In the genomic region with DNA sequence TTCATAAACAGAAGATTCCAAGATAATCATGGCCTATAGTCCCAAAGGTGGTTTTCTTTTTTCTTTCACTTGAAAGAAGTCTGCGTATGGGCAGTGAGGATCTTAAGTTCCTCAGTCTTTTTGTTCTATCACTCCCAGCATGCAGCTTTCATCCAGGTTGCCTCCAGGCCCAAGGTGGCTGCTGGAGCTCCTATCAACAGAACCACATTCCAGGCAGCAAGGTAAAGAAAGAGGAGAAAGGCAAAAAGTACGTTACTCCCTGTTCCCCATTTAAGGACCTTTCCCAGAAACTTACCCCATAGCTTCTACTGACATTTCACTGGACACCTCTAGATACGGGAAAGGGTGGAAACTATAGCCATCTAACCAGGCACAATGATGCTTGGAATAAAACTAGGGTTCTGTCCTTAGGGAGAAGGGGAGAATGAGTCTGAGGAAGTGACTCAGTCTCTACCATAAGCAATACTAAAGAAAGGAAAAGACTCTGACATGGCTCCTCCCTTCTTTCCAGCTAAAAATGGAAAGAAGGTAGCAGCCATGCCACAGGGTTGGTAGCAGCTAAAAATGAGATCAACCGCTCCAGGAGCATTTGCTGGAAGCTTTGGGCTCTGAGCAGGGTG, we compare ENCODE assay signal across 19 cellular contexts.
DNase-seq lines count a peak whose midpoint lies in the region; ATAC-seq and TF ChIP-seq lines count a peak whose summit lies in the region.
"Had no signal": no experiment of that assay in that cellular context is flagged by ENCODE, and none has a peak within 500 bp of the region (broad histone marks: within the 10 kb centered on the region; RNA-seq: fewer than 3 reads in every experiment).

No MANE protein-coding gene starts in this region.

- no peak overlapping the region for H3K9ac ChIP-seq in neural progenitor cell
- H3K9ac ChIP-seq: KMS-11 had no signal

- H3K4me1 Mint-ChIP-seq in MCF 10A (ENCODE audit: insufficient read depth, unreplicated experiment) = peaks cover 9% of the 10 kb centered on the region
- no peaks in the 10 kb centered on the region for H3K4me1 Mint-ChIP-seq in neural progenitor cell
- H3K4me1 Mint-ChIP-seq: naive thymus-derived CD8-positive, alpha-beta T cell; T-helper 17 cell had no signal

- H3K9me3 Mint-ChIP-seq in MCF 10A (ENCODE audit: unreplicated experiment) (peaks cover 8% of the 10 kb centered on the region), neural progenitor cell (peaks cover 10% of the 10 kb centered on the region)

- H3K9me3 ChIP-seq in breast epithelium (no peaks in the 10 kb centered on the region), neural progenitor cell (ENCODE audit: low read depth) (peaks cover 4% of the 10 kb centered on the region)
- H3K9me3 ChIP-seq: prostate gland had no signal

- no peaks in the 10 kb centered on the region for H3K79me2 ChIP-seq in neural progenitor cell (ENCODE audit: low read depth)

- H3K27me3 ChIP-seq in breast epithelium (no peaks in the 10 kb centered on the region), neural progenitor cell (no peaks in the 10 kb centered on the region)

- no peak overlapping the region for H3K4me3 ChIP-seq in breast epithelium
- H3K4me3 ChIP-seq in neural progenitor cell = no peak overlapping the region
- H3K4me3 ChIP-seq: lung, prostate gland had no signal

- ATAC-seq in GM21390 (IDR thresholded peaks at IDR 0.05; ENCODE audit: unreplicated experiment) = no peak
- ATAC-seq: naive thymus-derived CD8-positive, alpha-beta T cell; T-helper 17 cell had no signal

- H4K20me1 ChIP-seq in neural progenitor cell (ENCODE audit: low read depth) = no peaks in the 10 kb centered on the region

- DNase-seq in MCF 10A (ENCODE audit: unreplicated experiment) (peak; percentile 15), breast epithelium (ENCODE audit: low spot score in 2 of 2) (no peak), RWPE1 (ENCODE audit: low spot score) (peak; percentile 42), epithelial cell of prostate (ENCODE audit: low read depth, low spot score) (no peak), pulmonary artery endothelial cell (ENCODE audit: low read depth, low spot score) (peak; percentile 11), neural progenitor cell (ENCODE audit: low spot score) (no peak), SHP77 treated with DMSO at 0.1 percent for 48 hours (lab: John Stamatoyannopoulos, UW) (no peak)
- DNase-seq: foreskin melanocyte; naive thymus-derived CD8-positive, alpha-beta T cell; NCI-H1417; NCI-H2171 treated with DMSO at 0.1 percent for 48 hours; stimulated activated naive CD4-positive, alpha-beta T cell; T-helper 17 cell; trophoblast cell had no signal

- POLR2A ChIA-PET in MCF 10A (lab: Yijun Ruan, JAX) (interaction anchor here (2.1 kb wide), 1 partner anchor 10 kb away, joined by 6 read pairs; no protein-coding TSS in a partner anchor), RWPE1 (lab: Yijun Ruan, JAX; ENCODE audit: low non-redundant PET) (no interaction called here)

- CTCF ChIA-PET in MCF 10A (lab: Yijun Ruan, JAX) = interaction anchor here (0.6 kb wide), 1 partner anchor 249 kb away, joined by 3 read pairs; no protein-coding TSS in a partner anchor
- CTCF ChIA-PET in RWPE1 (lab: Yijun Ruan, JAX) = no interaction called here

- intact Hi-C loops in MCF 10A (cut with micrococcal nuclease) (no loop called here), breast epithelium (cut with DNase I; ENCODE audit: low total_unique reads) (no loop called here)

- no peak overlapping the region for H3K27ac Mint-ChIP-seq in MCF 10A (ENCODE audit: low read depth, unreplicated experiment)
- H3K27ac Mint-ChIP-seq in neural progenitor cell = no peak overlapping the region
- H3K27ac Mint-ChIP-seq: naive thymus-derived CD8-positive, alpha-beta T cell; T-helper 17 cell had no signal

- H3K36me3 ChIP-seq in breast epithelium = no peaks in the 10 kb centered on the region
- H3K36me3 ChIP-seq in neural progenitor cell = no peaks in the 10 kb centered on the region
- H3K36me3 ChIP-seq: prostate gland had no signal

- no TSS peak for BruUV-seq in MCF 10A (replicated peaks; lab: Mats Ljungman, UMichigan)

- TF ChIP-seq POLR2A in breast epithelium (IDR thresholded peaks at IDR 0.05) = no peak

- no peaks in the 10 kb centered on the region for H3K4me1 ChIP-seq in breast epithelium
- H3K4me1 ChIP-seq in neural progenitor cell = no peaks in the 10 kb centered on the region
- H3K4me1 ChIP-seq: prostate gland had no signal

- H2AFZ ChIP-seq in neural progenitor cell (replicated peaks) = no peak overlapping the region

- H3K27ac ChIP-seq in breast epithelium (no peak overlapping the region), RWPE1 (no peak overlapping the region), epithelial cell of prostate (peak overlapping the region; percentile 58), neural progenitor cell (no peak overlapping the region)
- H3K27ac ChIP-seq: 22Rv1, KMS-11, prostate gland had no signal

- no peaks in the 10 kb centered on the region for H3F3A ChIP-seq in neural progenitor cell (ENCODE audit: low read depth)

- H3K4me3 Mint-ChIP-seq in MCF 10A (ENCODE audit: unreplicated experiment) (no peak overlapping the region), neural progenitor cell (no peak overlapping the region)
- H3K4me3 Mint-ChIP-seq: naive thymus-derived CD8-positive, alpha-beta T cell; T-helper 17 cell had no signal

- H3K36me3 Mint-ChIP-seq in MCF 10A (ENCODE audit: insufficient read depth, unreplicated experiment) (no peaks in the 10 kb centered on the region), neural progenitor cell (no peaks in the 10 kb centered on the region)
- H3K36me3 Mint-ChIP-seq: naive thymus-derived CD8-positive, alpha-beta T cell had no signal

- no peak for TF ChIP-seq CTCF in MCF 10A (IDR thresholded peaks at IDR 0.05; ENCODE audit: unreplicated experiment)
- TF ChIP-seq CTCF in breast epithelium (IDR thresholded peaks at IDR 0.05) = no peak
- no peak for TF ChIP-seq CTCF in RWPE1 (conservative IDR thresholded peaks at IDR 0.05; ENCODE audit: low read depth)
- no peak for TF ChIP-seq CTCF in neural progenitor cell (IDR thresholded peaks at IDR 0.05)

- no peak overlapping the region for H3K4me2 ChIP-seq in neural progenitor cell
- H3K4me2 ChIP-seq: KMS-11 had no signal

- H3K27me3 Mint-ChIP-seq in MCF 10A (ENCODE audit: insufficient read depth, unreplicated experiment) (no peaks in the 10 kb centered on the region), neural progenitor cell (ENCODE audit: insufficient read depth, low read depth) (peaks cover 4% of the 10 kb centered on the region)

Comparison
In these comparisons a context has a peak if more than half of its experiments do, and no peak if none do; other contexts are left out.
1. DNase-seq: peak in MCF 10A (single experiment), RWPE1 (single experiment) and pulmonary artery endothelial cell (single experiment); none in breast epithelium (0 of 2), epithelial cell of prostate (single experiment), neural progenitor cell (single experiment) and SHP77 treated with DMSO at 0.1 percent for 48 hours (single experiment).